Comparison of ENCODE assay signal across 8 cellular contexts in genomic region chr22:26483439-26484359, GRCh38. TPM values are rescaled to one million over a fixed set of nuclear protein-coding genes. Genes with fewer than 3 reads are reported as not detected.
DNase-seq lines count a peak whose midpoint lies in the region; ATAC-seq and TF ChIP-seq lines count a peak whose summit lies in the region.

TSS of gene HPS4 (minus strand) at chr22:26483783. CDS start at chr22:26481762, 2,021 bp downstream.
TSS of gene SRRD (plus strand) at chr22:26483877. CDS start at chr22:26483891, 14 bp downstream.

- H3K4me2 ChIP-seq in DND-41 (ENCODE audit: insufficient read depth, low read length) (peak within 1 kb of the TSS; percentile 90), GM23338 (peak within 1 kb of the TSS; percentile 100)

- peak within 1 kb of the TSS; percentile 98 for H3K27ac Mint-ChIP-seq in GM23338
- H3K27ac Mint-ChIP-seq in nephron progenitor cell = peak within 1 kb of the TSS; percentile 99
- peak within 1 kb of the TSS; percentile 97 to 98 for H3K27ac Mint-ChIP-seq in stimulated activated naive CD8-positive, alpha-beta T cell treated with anti-CD3 and anti-CD28 coated beads, Interleukin-15, amount 100 ng/mL, for 72 hours

- H3K9me3 ChIP-seq in DND-41 (ENCODE audit: insufficient read depth, low read length, severe bottlenecking) = no peaks in the 10 kb centered on the region

- H3K36me3 ChIP-seq in DND-41 (ENCODE audit: insufficient read depth, low read length) (peaks cover 35% of the 10 kb centered on the region), GM23338 (ENCODE audit: insufficient read depth) (peaks cover 18% of the 10 kb centered on the region)

- peak within 1 kb of the TSS; percentile 83 for H2AFZ ChIP-seq in DND-41 (ENCODE audit: low read depth, low read length)
- H2AFZ ChIP-seq in GM23338 = peak within 1 kb of the TSS; percentile 94

- H3K36me3 Mint-ChIP-seq in GM23338 (ENCODE audit: low read depth) = peaks cover 26% of the 10 kb centered on the region
- peaks cover 4% of the 10 kb centered on the region for H3K36me3 Mint-ChIP-seq in nephron progenitor cell (ENCODE audit: low read depth)

- H3K27me3 Mint-ChIP-seq in GM23338 (ENCODE audit: insufficient read depth, low read depth, poor library complexity) = peaks cover 2% of the 10 kb centered on the region
- H3K27me3 Mint-ChIP-seq in nephron progenitor cell (ENCODE audit: low read depth, poor library complexity) = no peaks in the 10 kb centered on the region
- H3K27me3 Mint-ChIP-seq in stimulated activated naive CD8-positive, alpha-beta T cell treated with anti-CD3 and anti-CD28 coated beads, Interleukin-15, amount 100 ng/mL, for 72 hours = no peaks in the 10 kb centered on the region

- H3K4me1 Mint-ChIP-seq in GM23338 (peaks cover 43% of the 10 kb centered on the region), nephron progenitor cell (peaks cover 67% of the 10 kb centered on the region)
- H3K4me1 Mint-ChIP-seq in stimulated activated naive CD8-positive, alpha-beta T cell treated with anti-CD3 and anti-CD28 coated beads, Interleukin-15, amount 100 ng/mL, for 72 hours = peaks cover 80% of the 10 kb centered on the region

- H3K4me1 ChIP-seq in DND-41 (ENCODE audit: insufficient read depth, low read length) = peaks cover 91% of the 10 kb centered on the region
- peaks cover 27% of the 10 kb centered on the region for H3K4me1 ChIP-seq in GM23338 (ENCODE audit: insufficient read depth)

- peaks cover 25% of the 10 kb centered on the region for H3F3A ChIP-seq in GM23338 (replicated peaks; ENCODE audit: low read depth)

- peak; percentile 90 for DNase-seq in DND-41
- DNase-seq in GM23338 (ENCODE audit: low spot score) = peak; percentile 97
- DNase-seq in LHCN-M2 (ENCODE audit: low read depth) = peak; percentile 84
- peak; percentile 80 for DNase-seq in RWPE1 (ENCODE audit: low spot score)
- peak; percentile 90 for DNase-seq in activated T-helper 9 cell treated with anti-CD3 and anti-CD28 coated beads, Interleukin-2, amount 50 U/mL, for 16 hours (ENCODE audit: low read depth)
- peak; percentile 71 for DNase-seq in fibroblast of the conjunctiva (ENCODE audit: low read depth)
- DNase-seq in nephron progenitor cell = peak; percentile 95
- peak; percentile 92 for DNase-seq in stimulated activated naive CD8-positive, alpha-beta T cell treated with anti-CD3 and anti-CD28 coated beads, Interleukin-15, amount 100 ng/mL, for 72 hours

- ATAC-seq in DND-41 (ENCODE audit: insufficient read depth, low read depth) = peak; percentile 74
- ATAC-seq in GM23338 = peak; percentile 94
- ATAC-seq in stimulated activated naive CD8-positive, alpha-beta T cell treated with anti-CD3 and anti-CD28 coated beads, Interleukin-15, amount 100 ng/mL, for 72 hours = peak; percentile 92

- H3K27me3 ChIP-seq in DND-41 (ENCODE audit: insufficient read depth, low read length, poor library complexity) (no peaks in the 10 kb centered on the region), GM23338 (ENCODE audit: insufficient read depth) (no peaks in the 10 kb centered on the region)

- H3K9ac ChIP-seq in DND-41 (ENCODE audit: low read depth, low read length) = peak within 1 kb of the TSS; percentile 80

- POLR2A ChIA-PET in RWPE1 (lab: Yijun Ruan, JAX; ENCODE audit: low non-redundant PET) = interaction anchor here (1.1 kb wide), 1 partner anchor 12 kb away, joined by 3 read pairs; no protein-coding TSS in a partner anchor

- H4K20me1 ChIP-seq in DND-41 (ENCODE audit: insufficient read depth, low read length) = no peaks in the 10 kb centered on the region
- peaks cover 9% of the 10 kb centered on the region; the same call in 1 of the 2 replicates for H4K20me1 ChIP-seq in GM23338 (replicated peaks; ENCODE audit: insufficient read depth)

- H3K4me3 ChIP-seq in DND-41 (ENCODE audit: low read depth in 1 of 2, low read length in 2 of 2) (peak within 1 kb of the TSS; percentile 46 to 91), GM23338 (peak within 1 kb of the TSS; percentile 99)

- TF ChIP-seq CTCF in DND-41 (IDR thresholded peaks at IDR 0.05; ENCODE audit: borderline replicate concordance, extremely low read depth, low read length, poor library complexity, severe bottlenecking) (no peak), GM23338 (conservative IDR thresholded peaks at IDR 0.05; ENCODE audit: low read depth in 2 of 2) (no peak), RWPE1 (conservative IDR thresholded peaks at IDR 0.05; ENCODE audit: low read depth) (no peak), nephron progenitor cell (IDR thresholded peaks at IDR 0.05) (no peak)

- peaks cover 78% of the 10 kb centered on the region for H3K79me2 ChIP-seq in DND-41 (ENCODE audit: insufficient read depth, low read length)
- peaks cover 73% of the 10 kb centered on the region for H3K79me2 ChIP-seq in GM23338 (replicated peaks; ENCODE audit: insufficient read depth)

- H3K9me3 Mint-ChIP-seq in GM23338 (0 out of 3 replicates have a peak, but pooled peaks cover 2% of the 10 kb centered on the region), nephron progenitor cell (no peaks in the 10 kb centered on the region)
- no peaks in the 10 kb centered on the region for H3K9me3 Mint-ChIP-seq in stimulated activated naive CD8-positive, alpha-beta T cell treated with anti-CD3 and anti-CD28 coated beads, Interleukin-15, amount 100 ng/mL, for 72 hours

- peak within 1 kb of the TSS; percentile 97 for H3K27ac ChIP-seq in DND-41 (ENCODE audit: low read length)
- peak within 1 kb of the TSS; percentile 99 for H3K27ac ChIP-seq in GM23338 (ENCODE audit: low read depth)
- H3K27ac ChIP-seq in RWPE1 = peak within 1 kb of the TSS; percentile 84

- H3K4me3 Mint-ChIP-seq in GM23338 (peak within 1 kb of the TSS; percentile 98), nephron progenitor cell (peak within 1 kb of the TSS; percentile 96)
- peak within 1 kb of the TSS; percentile 98 to 99 for H3K4me3 Mint-ChIP-seq in stimulated activated naive CD8-positive, alpha-beta T cell treated with anti-CD3 and anti-CD28 coated beads, Interleukin-15, amount 100 ng/mL, for 72 hours

- CTCF ChIA-PET in RWPE1 (lab: Yijun Ruan, JAX) = no interaction called here

- H3K9me2 ChIP-seq in GM23338 (ENCODE audit: insufficient read depth) = no peaks in the 10 kb centered on the region

TF ChIP-seq in GM23338, 12 proteins besides CTCF, POLR2A, EP300 and RAD21:
- TF ChIP-seq JUNB (IDR thresholded peaks at IDR 0.05; ENCODE audit: unreplicated experiment) (no peak), CREB1 (CRISPR knock-in tag; IDR thresholded peaks at IDR 0.05; ENCODE audit: low read depth) (peak; percentile 100), POLR2AphosphoS5 (IDR thresholded peaks at IDR 0.05; ENCODE audit: low read depth) (peak; percentile 94), ETS1 (IDR thresholded peaks at IDR 0.05) (0 out of 2 replicates have a peak, but pooled peaks have one; percentile 57)

RNA-seq across cellular contexts. Expression of gene HPS4, which starts in this region (rescaled TPM):
- 36.9 and 49.4 TPM in 2 replicates for total RNA-seq in GM23338 (2014; rRNA removed; shearing (Covaris generic))
- polyA plus RNA-seq in GM23338 (2016; fragmentation: Nextera tagmentation; extraction: Ambion mirVana) = 17.8 and 20.3 TPM in 2 replicates
- 24.3 and 42.3 TPM in 2 replicates for total RNA-seq in LHCN-M2 (2014; rRNA removed)
- polyA plus RNA-seq in LHCN-M2 (2012) = 13.4 TPM

RNA-seq across cellular contexts. Expression of gene SRRD, which starts in this region (rescaled TPM):
- 17.8 and 34.4 TPM in 2 replicates for total RNA-seq in GM23338 (2014; rRNA removed; shearing (Covaris generic))
- polyA plus RNA-seq in GM23338 (2016; fragmentation: Nextera tagmentation; extraction: Ambion mirVana) = 17.8 and 23.2 TPM in 2 replicates
- 17.1 and 20.4 TPM in 2 replicates for total RNA-seq in LHCN-M2 (2014; rRNA removed)
- polyA plus RNA-seq in LHCN-M2 (2012) = 16.3 TPM

Comparison
In these comparisons a context has a peak if more than half of its experiments do, and no peak if none do; other contexts are left out.
1. Peak in every context shown above with its lines: DNase-seq, ATAC-seq, H3K4me3 ChIP-seq and H3K27ac ChIP-seq.